In the genomic region with DNA sequence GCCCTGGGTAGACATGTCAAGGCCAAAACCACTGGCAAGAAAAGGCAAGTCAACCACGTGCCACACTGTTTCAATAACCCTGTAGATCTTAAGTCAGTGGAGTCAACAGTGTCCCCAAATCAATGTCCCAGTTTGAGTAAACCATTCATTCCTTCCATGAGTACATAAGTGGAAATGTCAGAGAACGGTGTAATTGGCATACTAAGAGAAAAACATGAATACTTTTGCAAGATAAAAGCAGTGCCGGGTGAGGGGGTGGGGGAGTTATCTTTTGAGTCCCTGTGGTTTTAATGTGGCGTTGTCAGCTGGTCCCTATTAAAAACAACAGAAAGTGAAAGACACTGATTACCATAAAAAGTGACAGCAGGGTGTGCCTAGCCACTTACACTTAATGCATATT, we compare ENCODE assay signal across 8 cellular contexts. TPM values are rescaled to one million over a fixed set of nuclear protein-coding genes. Genes with fewer than 3 reads are reported as not detected.
DNase-seq lines count a peak whose midpoint lies in the region; ATAC-seq and TF ChIP-seq lines count a peak whose summit lies in the region.

No MANE protein-coding gene starts in this region.

- peak; percentile 57 for DNase-seq in GM10266 (ENCODE audit: extremely low spot score)
- DNase-seq in activated CD4-positive, CD25-positive, alpha-beta regulatory T cell (lab: John Stamatoyannopoulos, UW): peak in 3 of 4 experiments; percentile 7 to 17 (median 7)
- DNase-seq in naive thymus-derived CD4-positive, alpha-beta T cell: peak in 7 of 9 donors; percentile 12 to 56 (median 36)
- DNase-seq in NCI-H187 (lab: John Stamatoyannopoulos, UW): no peak
- DNase-seq in adrenal gland: no peak
- no peak for DNase-seq in cardiac septum (ENCODE audit: low spot score)
- no peak for DNase-seq in AML-193 (lab: John Stamatoyannopoulos, UW)

- ATAC-seq in GM21737 (IDR thresholded peaks at IDR 0.05; ENCODE audit: unreplicated experiment): peak; percentile 56
- ATAC-seq in naive thymus-derived CD4-positive, alpha-beta T cell: peak; percentile 72

- CTCF ChIA-PET in naive thymus-derived CD4-positive, alpha-beta T cell (lab: Charles Lee): no interaction called here

- peak overlapping the region in 5 of 10 donors; percentile 9 to 45 (median 13) for H3K4me3 Mint-ChIP-seq in naive thymus-derived CD4-positive, alpha-beta T cell

- POLR2A ChIA-PET in naive thymus-derived CD4-positive, alpha-beta T cell (lab: Charles Lee): no interaction called here

- no peaks in the 10 kb centered on the region for H3K9me3 ChIP-seq in naive thymus-derived CD4-positive, alpha-beta T cell (ENCODE audit: control insufficient read depth in 2 of 3, low read length in 3 of 3)
- H3K9me3 ChIP-seq in adrenal gland (replicated peaks in 1 of 3): no peaks in the 10 kb centered on the region

- peaks cover 0 to 5% (median 0%) of the 10 kb centered on the region in 3 experiments for H3K36me3 ChIP-seq in naive thymus-derived CD4-positive, alpha-beta T cell (ENCODE audit: control insufficient read depth in 2 of 3, insufficient read depth in 3 of 3, low read length in 3 of 3)
- no peaks in the 10 kb centered on the region for H3K36me3 ChIP-seq in adrenal gland (replicated peaks in 1 of 2)

- no peak for TF ChIP-seq CTCF in GM10266 (IDR thresholded peaks at IDR 0.05; ENCODE audit: control insufficient read depth, insufficient read depth, low read depth, missing control alignments)
- TF ChIP-seq CTCF in adrenal gland (IDR thresholded peaks at IDR 0.05): no peak

- no peaks in the 10 kb centered on the region for H3K9me3 Mint-ChIP-seq in naive thymus-derived CD4-positive, alpha-beta T cell

- no peaks in the 10 kb centered on the region for H3K27me3 ChIP-seq in naive thymus-derived CD4-positive, alpha-beta T cell (ENCODE audit: control insufficient read depth in 2 of 2, insufficient read depth in 2 of 2, low read length in 2 of 2)
- H3K27me3 ChIP-seq in adrenal gland: no peaks in the 10 kb centered on the region

- H3K27me3 Mint-ChIP-seq in naive thymus-derived CD4-positive, alpha-beta T cell: no peaks in the 10 kb centered on the region

- H3K4me1 Mint-ChIP-seq in naive thymus-derived CD4-positive, alpha-beta T cell: peaks cover 20 to 37% (median 32%) of the 10 kb centered on the region in 7 donors

- intact Hi-C loops in naive thymus-derived CD4-positive, alpha-beta T cell (cut with micrococcal nuclease): loop anchor here (2.0 to 5.0 kb wide), 2 partner anchors 37 to 38 kb away; partner anchors contain the start of gene RSU1 (in 2 of the 2)
- intact Hi-C loops in adrenal gland (cut with DNase I) (loop anchor here in 1 of 2 donors (5.0 kb wide), 2 partner anchors 662 to 877 kb away; no protein-coding TSS in a partner anchor), cardiac septum (cut with DNase I) (loop anchor here (5.0 kb wide), 1 partner anchor 877 kb away; no protein-coding TSS in a partner anchor)

- WGBS in adrenal gland, 4 donors: 54 to 65% (median 59%) methylated on average over 4 of the region's 4 CpGs

- no peak overlapping the region for H3K27ac ChIP-seq in naive thymus-derived CD4-positive, alpha-beta T cell (ENCODE audit: low read depth, low read length)
- no peak overlapping the region for H3K27ac ChIP-seq in adrenal gland

- H3K4me1 ChIP-seq in naive thymus-derived CD4-positive, alpha-beta T cell (ENCODE audit: control insufficient read depth in 2 of 2, insufficient read depth in 2 of 2, low read length in 2 of 2): peaks cover 0 to 11% of the 10 kb centered on the region in 2 donors
- H3K4me1 ChIP-seq in adrenal gland (replicated peaks in 1 of 2): no peaks in the 10 kb centered on the region

- peaks cover 0 to 21% (median 8%) of the 10 kb centered on the region in 5 donors for H3K36me3 Mint-ChIP-seq in naive thymus-derived CD4-positive, alpha-beta T cell

- no peak overlapping the region for H3K4me3 ChIP-seq in naive thymus-derived CD4-positive, alpha-beta T cell (ENCODE audit: low read length)
- no peak overlapping the region for H3K4me3 ChIP-seq in adrenal gland

- peak overlapping the region; percentile 19 to 85 (median 65) for H3K27ac Mint-ChIP-seq in naive thymus-derived CD4-positive, alpha-beta T cell

- no peak for TF ChIP-seq POLR2A in adrenal gland (IDR thresholded peaks at IDR 0.05)

RNA-seq across cellular contexts. Expression of gene RSU1, which starts 37.8 kb away (rescaled TPM):
- total RNA-seq in naive thymus-derived CD4-positive, alpha-beta T cell: 10 to 100 TPM; 36.1 to 86.7 (median 48.7) TPM
- polyA plus RNA-seq in naive thymus-derived CD4-positive, alpha-beta T cell: 100 to 1,000 TPM; 102 to 108 TPM
- total RNA-seq in adrenal gland (10 to 100 TPM; 23.8 to 51.6 (median 43.4) TPM), cardiac septum (45.6 TPM)
- polyA plus RNA-seq in adrenal gland: 10 to 100 TPM; 15.6 to 96.8 (median 24.5) TPM

Comparison
In these comparisons a context has a peak if more than half of its experiments do, and no peak if none do; other contexts are left out.
1. DNase-seq: peak in GM10266 (single experiment), activated CD4-positive, CD25-positive, alpha-beta regulatory T cell (3 of 4) and naive thymus-derived CD4-positive, alpha-beta T cell (7 of 9); none in NCI-H187 (0 of 2), adrenal gland (0 of 7), cardiac septum (single experiment) and AML-193 (0 of 2).